In the genomic region with DNA sequence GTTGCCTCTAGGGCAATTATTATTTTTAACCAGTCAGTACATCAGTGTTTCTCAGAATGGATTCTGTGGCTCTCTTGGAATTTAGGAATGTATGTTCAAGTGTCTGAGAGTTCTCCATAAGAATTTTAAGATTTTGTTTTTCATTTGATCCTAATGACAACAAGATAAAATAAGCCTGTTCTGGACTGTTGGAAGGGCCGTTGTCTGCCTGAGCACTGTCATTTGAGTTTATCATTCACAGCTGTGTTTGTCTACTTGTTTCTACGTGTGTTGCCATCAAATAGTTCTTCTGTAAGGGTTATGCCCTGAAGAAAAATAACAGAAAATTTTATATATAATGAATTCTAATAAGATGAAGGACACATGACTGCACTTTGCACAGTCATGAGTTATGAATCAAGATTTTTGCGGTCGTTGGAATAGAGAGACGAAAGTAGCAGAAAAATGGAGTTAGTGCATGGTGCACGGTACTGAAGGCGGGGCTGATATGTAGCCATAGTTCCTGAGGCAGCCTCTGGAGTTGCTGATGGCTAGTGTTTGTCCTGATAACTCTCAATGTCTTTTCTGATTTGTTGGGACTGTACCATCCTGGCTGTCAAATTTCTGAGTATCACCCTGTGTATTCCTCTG, we compare ENCODE assay signal across 1 cellular context.
TF ChIP-seq lines count a peak whose summit lies in the region.

No MANE protein-coding gene starts in this region.

TF ChIP-seq in IMR-90, 13 proteins besides CTCF, POLR2A, EP300 and RAD21 (continued from another document):
- TF ChIP-seq, protein P1, sequence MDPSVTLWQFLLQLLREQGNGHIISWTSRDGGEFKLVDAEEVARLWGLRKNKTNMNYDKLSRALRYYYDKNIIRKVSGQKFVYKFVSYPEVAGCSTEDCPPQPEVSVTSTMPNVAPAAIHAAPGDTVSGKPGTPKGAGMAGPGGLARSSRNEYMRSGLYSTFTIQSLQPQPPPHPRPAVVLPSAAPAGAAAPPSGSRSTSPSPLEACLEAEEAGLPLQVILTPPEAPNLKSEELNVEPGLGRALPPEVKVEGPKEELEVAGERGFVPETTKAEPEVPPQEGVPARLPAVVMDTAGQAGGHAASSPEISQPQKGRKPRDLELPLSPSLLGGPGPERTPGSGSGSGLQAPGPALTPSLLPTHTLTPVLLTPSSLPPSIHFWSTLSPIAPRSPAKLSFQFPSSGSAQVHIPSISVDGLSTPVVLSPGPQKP (IDR thresholded peaks at IDR 0.05; ENCODE audit: borderline replicate concordance, low read depth, low read length): no peak
- TF ChIP-seq RFX5 (IDR thresholded peaks at IDR 0.05; ENCODE audit: low read depth, low read length) (no peak), CEBPB (IDR thresholded peaks at IDR 0.05; ENCODE audit: low read depth, low read length) (no peak), NFE2L2 (IDR thresholded peaks at IDR 0.05; ENCODE audit: low read depth, low read length) (no peak)
